2 cellular contexts compared by ENCODE assay signal in genomic region chr20:44125332-44126127, GRCh38.
A peak's percentile ranks its signal among the peaks of the same experiment; 100 is the strongest.
TF ChIP-seq lines count a peak whose summit lies in the region.

No MANE protein-coding gene starts in this region.

TF ChIP-seq in K562, 482 proteins besides CTCF, POLR2A, EP300 and RAD21 (continued from another document):
- no peak for TF ChIP-seq MITF (IDR thresholded peaks at IDR 0.05)
TF ChIP-seq in K562: peak in this region for 1.

TF ChIP-seq in HepG2, 621 proteins besides CTCF, POLR2A, EP300 and RAD21 (continued from another document):
- 0 out of 2 replicates have a peak, but pooled peaks have one; percentile 45 for TF ChIP-seq ZNF691 (CRISPR knock-in tag; IDR thresholded peaks at IDR 0.05; ENCODE audit: borderline replicate concordance, low read depth)
- TF ChIP-seq RBM39 (IDR thresholded peaks at IDR 0.05; ENCODE audit: low read depth, low read length, poor library complexity, severe bottlenecking) = no peak
- peak; percentile 91 for TF ChIP-seq ZNF770 (CRISPR knock-in tag; IDR thresholded peaks at IDR 0.05)
